Comparison of ENCODE assay signal across 31 cellular contexts in the genomic region with DNA sequence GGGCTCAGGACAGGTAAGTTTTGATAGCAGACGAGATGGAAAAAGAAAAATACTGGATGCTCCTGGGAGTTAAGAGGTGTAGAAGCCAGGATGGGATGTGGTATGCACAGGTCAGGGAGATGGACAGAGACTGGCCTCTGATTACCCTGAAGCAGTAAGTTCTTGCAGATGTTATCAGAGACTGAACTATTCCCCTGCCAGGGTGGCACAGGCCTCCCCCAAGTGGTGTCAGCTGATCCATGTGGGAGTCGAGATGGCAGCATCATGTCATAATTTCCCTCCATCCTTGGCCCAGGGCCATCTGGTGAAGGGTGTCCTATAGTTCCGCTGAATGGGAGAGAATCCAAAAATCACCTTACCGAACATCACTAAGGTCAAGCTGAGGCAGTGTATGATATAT.
"Had no signal": no experiment of that assay in that cellular context is flagged by ENCODE, and none has a peak within 500 bp of the region (broad histone marks: within the 10 kb centered on the region; RNA-seq: fewer than 3 reads in every experiment).

No MANE protein-coding gene starts in this region.

- H3K27me3 ChIP-seq: adrenal gland, body of pancreas, breast epithelium had no signal

- H3K36me3 ChIP-seq: adrenal gland, breast epithelium had no signal

- H3K27ac ChIP-seq: adrenal gland, body of pancreas, breast epithelium, VCaP had no signal

- H3K4me1 ChIP-seq: adrenal gland, breast epithelium had no signal

- DNase-seq: activated B cell treated with CpG ODN at 0.5 μM for 24 hours; activated CD4-positive, alpha-beta memory T cell treated with anti-CD3 and anti-CD28 coated beads for 36 hours; activated CD4-positive, alpha-beta T cell treated with anti-CD3 and anti-CD28 coated beads for 4 hours; activated CD4-positive, alpha-beta T cell treated with anti-CD3 and anti-CD28 coated beads, Interleukin-2, amount 50 U/mL, for 1 hour; activated CD4-positive, CD25-positive, alpha-beta regulatory T cell treated with anti-CD3 and anti-CD28 coated beads, Interleukin-2, amount 50 U/mL, for 72 hours; activated gamma-delta T cell treated with Interleukin-2 at 50 U/mL for 16 hours; activated naive CD4-positive, alpha-beta T cell treated with anti-CD3 and anti-CD28 coated beads for 36 hours; activated T-cell treated with anti-CD3 and anti-CD28 coated beads for 4 hours; activated T-cell treated with anti-CD3 and anti-CD28 coated beads, Interleukin-2, amount 50 U/mL, for 4 hours; body of pancreas; NCI-H1105; NCI-H1417 treated with DMSO at 0.1 percent for 48 hours; NCI-H187 treated with DMSO at 0.1 percent for 48 hours; NCI-H2081; NCI-H2171 treated with DMSO at 0.1 percent for 48 hours; NCI-H226; NCI-H446 treated with DMSO at 0.1 percent for 48 hours; NCI-H524; NCI-H69; NCI-H82; NK-92 treated with Interleukin-12 subunit alpha and Interleukin-12 subunit beta, amount 100 ng/mL, for 24 hours; Right ventricle myocardium superior; SW 1271; T-helper 1 cell; T-helper 2 cell; T-helper 9 cell had no signal

- ATAC-seq: activated naive CD4-positive, alpha-beta T cell treated with anti-CD3 and anti-CD28 coated beads, Interleukin-2, amount 50 U/mL, for 72 hours; activated T-cell treated with anti-CD3 and anti-CD28 coated beads, Interleukin-2, amount 50 U/mL, for 4 hours; body of pancreas; K562 had no signal

- H3K4me3 ChIP-seq: adrenal gland, body of pancreas, breast epithelium, K562 had no signal

- H3K9me3 ChIP-seq: adrenal gland, body of pancreas had no signal
